Comparison of ENCODE assay signal across 26 cellular contexts in genomic region chr3:47536221-47536891, GRCh38. TPM values are rescaled to one million over a fixed set of nuclear protein-coding genes. Genes with fewer than 3 reads are reported as not detected.
DNase-seq lines count a peak whose midpoint lies in the region; ATAC-seq, FAIRE-seq and TF ChIP-seq lines count a peak whose summit lies in the region.
"Had no signal": no experiment of that assay in that cellular context is flagged by ENCODE, and none has a peak within 500 bp of the region (broad histone marks: within the 10 kb centered on the region; RNA-seq: fewer than 3 reads in every experiment).

No MANE protein-coding gene starts in this region.

- H3K27ac Mint-ChIP-seq in activated CD8-positive, alpha-beta memory T cell treated with anti-CD3 and anti-CD28 coated beads, Interleukin-2, amount 10 ng/mL, durations not matched to agents 7 days and 5 days, result no peak overlapping the region
- H3K27ac Mint-ChIP-seq: activated naive CD4-positive, alpha-beta T cell treated with anti-CD3 and anti-CD28 coated beads, Interleukin-2, amount 50 U/mL, for 24 hours; immature natural killer cell; stimulated activated naive CD8-positive, alpha-beta T cell treated with anti-CD3 and anti-CD28 coated beads, Interleukin-15, Interleukin-2, amounts not matched to agents 100 ng/mL and 50 ng/mL, for 24 hours had no signal

- POLR2A ChIA-PET in HepG2 (lab: Yijun Ruan, JAX), result no interaction called here

- H3K4me3 ChIP-seq in HepG2 (replicated peaks in 1 of 3; ENCODE audit: insufficient read depth in 1 of 3, low read depth in 2 of 3, low read length in 3 of 3) (no peak overlapping the region), right lobe of liver (no peak overlapping the region), neuronal stem cell (ENCODE audit: low read length in 2 of 2) (no peak overlapping the region), HAP-1 (no peak overlapping the region)
- H3K4me3 ChIP-seq: coronary artery, heart right ventricle had no signal

- H3K36me3 ChIP-seq in HepG2 (replicated peaks in 1 of 2; ENCODE audit: control insufficient read depth in 1 of 2, insufficient read depth in 2 of 2, low read length in 2 of 2) (no peaks in the 10 kb centered on the region), right lobe of liver (no peaks in the 10 kb centered on the region), neuronal stem cell (replicated peaks in 1 of 2; ENCODE audit: control insufficient read depth in 2 of 2, insufficient read depth in 2 of 2, low read length in 2 of 2) (no peaks in the 10 kb centered on the region), HAP-1 (replicated peaks) (no peaks in the 10 kb centered on the region)
- H3K36me3 ChIP-seq: heart right ventricle had no signal

- CTCF ChIA-PET in HepG2 (lab: Yijun Ruan, JAX; ENCODE audit: low intra/inter-chr PET ratio, low total read pairs), result no interaction called here
- CTCF ChIA-PET in activated CD8-positive, alpha-beta memory T cell treated with anti-CD3 and anti-CD28 coated beads, Interleukin-2, amount 10 ng/mL, durations not matched to agents 7 days and 5 days (lab: Charles Lee), result no interaction called here

- H3K9me3 ChIP-seq in HepG2 (ENCODE audit: low read length) (no peaks in the 10 kb centered on the region), right lobe of liver (no peaks in the 10 kb centered on the region), neuronal stem cell (replicated peaks in 1 of 2; ENCODE audit: control insufficient read depth in 2 of 2, insufficient read depth in 1 of 2, low read depth in 1 of 2, low read length in 2 of 2) (peaks cover 0 to 2% of the 10 kb centered on the region in 2 donors), HAP-1 (no peaks in the 10 kb centered on the region)
- H3K9me3 ChIP-seq: heart right ventricle had no signal

- H3K9me3 Mint-ChIP-seq in activated CD8-positive, alpha-beta memory T cell treated with anti-CD3 and anti-CD28 coated beads, Interleukin-2, amount 10 ng/mL, durations not matched to agents 7 days and 5 days (ENCODE audit: low read depth), result no peaks in the 10 kb centered on the region
- H3K9me3 Mint-ChIP-seq: activated naive CD4-positive, alpha-beta T cell treated with anti-CD3 and anti-CD28 coated beads, Interleukin-2, amount 50 U/mL, for 24 hours; immature natural killer cell; stimulated activated naive CD8-positive, alpha-beta T cell treated with anti-CD3 and anti-CD28 coated beads, Interleukin-15, Interleukin-2, amounts not matched to agents 100 ng/mL and 50 ng/mL, for 24 hours had no signal

- TF ChIP-seq RAD21 in HepG2 (CRISPR knock-in tag; IDR thresholded peaks at IDR 0.05), result no peak

- H3K27ac ChIP-seq in HepG2 (ENCODE audit: extremely low read length, insufficient read depth, low read length), result no peak overlapping the region
- no peak overlapping the region for H3K27ac ChIP-seq in right lobe of liver
- H3K27ac ChIP-seq in neuronal stem cell (replicated peaks; ENCODE audit: low read length), result peak overlapping the region; percentile 27
- H3K27ac ChIP-seq: 22Rv1, coronary artery, heart right ventricle, parathyroid adenoma had no signal

- H3K27me3 Mint-ChIP-seq in activated CD8-positive, alpha-beta memory T cell treated with anti-CD3 and anti-CD28 coated beads, Interleukin-2, amount 10 ng/mL, durations not matched to agents 7 days and 5 days, result peaks cover 24% of the 10 kb centered on the region

- peak overlapping the region; percentile 90 for H2BK5ac ChIP-seq in neuronal stem cell (ENCODE audit: low read length)

- peak overlapping the region; percentile 23 for H3K4ac ChIP-seq in neuronal stem cell (ENCODE audit: low read length)

- no peaks in the 10 kb centered on the region for H4K20me1 ChIP-seq in HepG2 (ENCODE audit: insufficient read depth, low read length)

- no peaks in the 10 kb centered on the region for H3K79me1 ChIP-seq in neuronal stem cell (ENCODE audit: low read depth, low read length)

- intact Hi-C loops in HepG2 (cut with micrococcal nuclease; ENCODE audit: unreplicated experiment) (no loop called here), right lobe of liver (cut with DNase I) (no loop called here)

- in situ Hi-C loops in HepG2 (cut with HindIII; ENCODE audit: extremely low pct_ligation_motif_present, low pct_unique_long_range_greater_than_20kb), result no loop called here
- in situ Hi-C loops in HAP-1 (cut with MboI; ENCODE audit: low sequenced_read_pairs), result no loop called here

- H3K4me1 ChIP-seq in HepG2 (ENCODE audit: insufficient read depth, low read length) (peaks cover 19% of the 10 kb centered on the region), right lobe of liver (no peaks in the 10 kb centered on the region), neuronal stem cell (ENCODE audit: control insufficient read depth in 2 of 2, insufficient read depth in 1 of 2, low read depth in 1 of 2, low read length in 2 of 2) (peaks cover 7 to 16% of the 10 kb centered on the region in 2 donors), HAP-1 (no peaks in the 10 kb centered on the region)
- H3K4me1 ChIP-seq: heart right ventricle, parathyroid adenoma had no signal

- peak overlapping the region; percentile 58 for H2BK12ac ChIP-seq in neuronal stem cell (ENCODE audit: low read length)

- no peak overlapping the region for H3K4me2 ChIP-seq in HepG2 (ENCODE audit: low read depth, low read length)
- H3K4me2 ChIP-seq in neuronal stem cell (ENCODE audit: insufficient read depth, low read length, poor library complexity, severe bottlenecking), result no peak overlapping the region

- DNase-seq in HepG2 (ENCODE audit: low spot score) (no peak), right lobe of liver (no peak), ecto neural progenitor cell (ENCODE audit: low spot score) (peak; percentile 72), neuronal stem cell (ENCODE audit: low spot score) (no peak), HAP-1 (ENCODE audit: low spot score in 2 of 2) (no peak)
- no peak for DNase-seq in activated CD8-positive, alpha-beta memory T cell treated with anti-CD3 and anti-CD28 coated beads, Interleukin-2, amount 10 ng/mL, durations not matched to agents 7 days and 5 days
- DNase-seq: AML-193; COR-L47; heart right ventricle; immature natural killer cell; KG1; NCI-H1694; NCI-H2171 treated with DMSO at 0.1 percent for 48 hours; NCI-H69; OCI-M1; small intestine; stimulated activated CD4-positive, alpha-beta T cell treated with anti-CD3 and anti-CD28 coated beads, Interleukin-2, amount 100 ng/mL, for 48 hours; trophoblast cell had no signal

- H3K4me1 Mint-ChIP-seq in activated CD8-positive, alpha-beta memory T cell treated with anti-CD3 and anti-CD28 coated beads, Interleukin-2, amount 10 ng/mL, durations not matched to agents 7 days and 5 days, result no peaks in the 10 kb centered on the region
- H3K4me1 Mint-ChIP-seq: activated naive CD4-positive, alpha-beta T cell treated with anti-CD3 and anti-CD28 coated beads, Interleukin-2, amount 50 U/mL, for 24 hours had no signal

- TF ChIP-seq EP300 in HepG2 (IDR thresholded peaks at IDR 0.05; ENCODE audit: low read depth in 2 of 2, low read length in 2 of 2) (no peak), HepG2 (CRISPR knock-in tag; IDR thresholded peaks at IDR 0.05; ENCODE audit: borderline replicate concordance) (no peak)

- TF ChIP-seq CTCF in HepG2 (CRISPR knock-in tag; IDR thresholded peaks at IDR 0.05) (no peak), right lobe of liver (IDR thresholded peaks at IDR 0.05) (no peak)

- no peak overlapping the region for H3K23ac ChIP-seq in neuronal stem cell (ENCODE audit: low read depth, low read length, poor library complexity)

- peak; percentile 52 for ATAC-seq in HepG2
- no peak for ATAC-seq in right lobe of liver
- ATAC-seq in GM21786 (IDR thresholded peaks at IDR 0.05; ENCODE audit: unreplicated experiment), result no peak
- no peak for ATAC-seq in activated CD8-positive, alpha-beta memory T cell treated with anti-CD3 and anti-CD28 coated beads, Interleukin-2, amount 10 ng/mL, durations not matched to agents 7 days and 5 days
- no peak for ATAC-seq in GM18505 (IDR thresholded peaks at IDR 0.05; ENCODE audit: unreplicated experiment)
- ATAC-seq: heart right ventricle, Right ventricle myocardium inferior had no signal

- peaks cover 0 to 13% of the 10 kb centered on the region in 2 experiments; a peak in 3 of 5 replicates for H3K27me3 ChIP-seq in HepG2 (ENCODE audit: control insufficient read depth in 1 of 2, insufficient read depth in 2 of 2, low read length in 2 of 2)
- no peaks in the 10 kb centered on the region for H3K27me3 ChIP-seq in right lobe of liver
- no peaks in the 10 kb centered on the region for H3K27me3 ChIP-seq in neuronal stem cell (ENCODE audit: control insufficient read depth in 3 of 3, insufficient read depth in 3 of 3, low read depth in 1 of 3, low read length in 3 of 3)
- H3K27me3 ChIP-seq in HAP-1 (ENCODE audit: low read depth), result no peaks in the 10 kb centered on the region

- peak overlapping the region; percentile 71 for H3K14ac ChIP-seq in neuronal stem cell (ENCODE audit: low read length)

- no peak for TF ChIP-seq POLR2A in HepG2 (IDR thresholded peaks at IDR 0.05; ENCODE audit: insufficient read depth in 1 of 2, low read depth in 2 of 2, low read length in 2 of 2)
- no peak for TF ChIP-seq POLR2A in right lobe of liver (IDR thresholded peaks at IDR 0.05)
- no peak for TF ChIP-seq POLR2A in GM18505 (IDR thresholded peaks at IDR 0.05; ENCODE audit: borderline replicate concordance, extremely low read depth, insufficient read depth, insufficient read length)

- BruUV-seq in HepG2 (replicated peaks; lab: Mats Ljungman, UMichigan), result no TSS peak

- peak overlapping the region; percentile 95 for H3K18ac ChIP-seq in neuronal stem cell (ENCODE audit: low read length)

- FAIRE-seq in HepG2 (lab: Jason Lieb, UNC), result no peak
- FAIRE-seq: small intestine had no signal

- H2AFZ ChIP-seq in HepG2 (ENCODE audit: low read length), result no peak overlapping the region
- H2AFZ ChIP-seq in neuronal stem cell (ENCODE audit: low read length), result peak overlapping the region; percentile 80
- H2AFZ ChIP-seq: parathyroid adenoma had no signal

- H3K36me3 Mint-ChIP-seq in activated CD8-positive, alpha-beta memory T cell treated with anti-CD3 and anti-CD28 coated beads, Interleukin-2, amount 10 ng/mL, durations not matched to agents 7 days and 5 days, result no peaks in the 10 kb centered on the region
- H3K36me3 Mint-ChIP-seq: activated naive CD4-positive, alpha-beta T cell treated with anti-CD3 and anti-CD28 coated beads, Interleukin-2, amount 50 U/mL, for 24 hours; immature natural killer cell had no signal

- H2AK5ac ChIP-seq in neuronal stem cell (ENCODE audit: low read depth, low read length), result peak overlapping the region; percentile 97

- H3K79me2 ChIP-seq in HepG2 (ENCODE audit: insufficient read depth, low read length), result no peaks in the 10 kb centered on the region
- H3K79me2 ChIP-seq: parathyroid adenoma had no signal

- H4K8ac ChIP-seq in neuronal stem cell (ENCODE audit: low read depth, low read length), result no peak overlapping the region

- H3K9ac ChIP-seq in HepG2 (ENCODE audit: insufficient read depth, low read depth, low read length), result no peak overlapping the region
- peak overlapping the region; percentile 72 for H3K9ac ChIP-seq in neuronal stem cell (ENCODE audit: low read depth, low read length, poor library complexity)
- H3K9ac ChIP-seq: parathyroid adenoma had no signal

- WGBS in HepG2 (ENCODE audit: low lambda C conversion rate), result 38% methylated on average over 12 of the region's 19 CpGs
- 86% methylated on average over 6 of the region's 19 CpGs for WGBS in right lobe of liver (ENCODE audit: insufficient coverage, low coverage, low lambda C conversion rate, missing lambda C conversion rate)
- no CpG with 5 or more reads among the region's 19 CpGs for WGBS in neuronal stem cell (ENCODE audit: extremely low coverage in 2 of 2, insufficient read length in 2 of 2, insufficient replicate concordance in 1 of 2), 2 donors

- no peak overlapping the region for H3K4me3 Mint-ChIP-seq in activated CD8-positive, alpha-beta memory T cell treated with anti-CD3 and anti-CD28 coated beads, Interleukin-2, amount 10 ng/mL, durations not matched to agents 7 days and 5 days
- H3K4me3 Mint-ChIP-seq: activated naive CD4-positive, alpha-beta T cell treated with anti-CD3 and anti-CD28 coated beads, Interleukin-2, amount 50 U/mL, for 24 hours; immature natural killer cell; stimulated activated naive CD8-positive, alpha-beta T cell treated with anti-CD3 and anti-CD28 coated beads, Interleukin-15, Interleukin-2, amounts not matched to agents 100 ng/mL and 50 ng/mL, for 24 hours had no signal

- peak overlapping the region; percentile 92 for H2BK120ac ChIP-seq in neuronal stem cell (ENCODE audit: low read depth, low read length)

- no peak overlapping the region for H4K91ac ChIP-seq in neuronal stem cell (ENCODE audit: low read depth, low read length, poor library complexity)

- H2BK15ac ChIP-seq in neuronal stem cell (ENCODE audit: low read length), result peak overlapping the region; percentile 91

RNA-seq across cellular contexts. Expression of gene ELP6, which starts 22.8 kb away (rescaled TPM):
- 38.6 and 45.0 TPM in 2 replicates for total RNA-seq in HepG2 (2016; rRNA removed; fragmentation: Illumina TruSeq; extraction: Trizol)
- total RNA-seq in HepG2 (2016; cell fraction: cytosol; rRNA removed; fragmentation: Illumina TruSeq; extraction: Trizol; ENCODE audit: low read depth), result 21.1 and 22.8 TPM in 2 replicates
- total RNA-seq in HepG2 (2016; cell fraction: insoluble cytoplasmic fraction; rRNA removed; fragmentation: Illumina TruSeq; extraction: Trizol), result 40.9 and 43.5 TPM in 2 replicates
- total RNA-seq in HepG2 (2016; cell fraction: membrane; rRNA removed; fragmentation: Illumina TruSeq; extraction: Trizol), result 31.1 and 33.1 TPM in 2 replicates
- total RNA-seq in HepG2 (2016; cell fraction: nucleus; rRNA removed; fragmentation: Illumina TruSeq; extraction: Trizol), result 35.1 and 40.6 TPM in 2 replicates
- polyA plus RNA-seq in HepG2 (2011; rRNA removed), result 43.6 and 49.3 TPM in 2 replicates
- polyA plus RNA-seq in HepG2 (2011; cell fraction: cytosol; rRNA removed), result 48.6 and 55.2 TPM in 2 replicates
- 27.3 and 28.8 TPM in 2 replicates for polyA plus RNA-seq in HepG2 (2011; cell fraction: nucleus; rRNA removed)
- 15.1 and 17.2 TPM in 2 replicates for polyA plus RNA-seq in HepG2 (2012)
- polyA plus RNA-seq in HepG2 (2016; cell fraction: cytosol; fragmentation: Illumina TruSeq; extraction: Trizol; ENCODE audit: low read depth), result 15.9 and 19.1 TPM in 2 replicates
- polyA plus RNA-seq in HepG2 (2016; cell fraction: insoluble cytoplasmic fraction; fragmentation: Illumina TruSeq; extraction: Trizol; ENCODE audit: low read depth), result 46.8 and 48.4 TPM in 2 replicates
- polyA plus RNA-seq in HepG2 (2016; cell fraction: membrane; fragmentation: Illumina TruSeq; extraction: Trizol; ENCODE audit: low read depth), result 23.9 and 24.2 TPM in 2 replicates
- polyA plus RNA-seq in HepG2 (2016; cell fraction: nucleus; fragmentation: Illumina TruSeq; extraction: Trizol; ENCODE audit: insufficient read depth, low read depth), result 63.6 and 69.2 TPM in 2 replicates
- polyA minus RNA-seq in HepG2 (2011; rRNA and poly(A)+ RNA removed; ENCODE audit: low replicate concordance), result 60.8 and 110 TPM in 2 replicates
- 12.7 and 18.2 TPM in 2 replicates for polyA minus RNA-seq in HepG2 (2011; cell fraction: cytosol; rRNA and poly(A)+ RNA removed)
- polyA minus RNA-seq in HepG2 (2011; cell fraction: nucleus; rRNA and poly(A)+ RNA removed), result 49.6 and 56.1 TPM in 2 replicates
- 10 to 100 TPM; 10.1 to 18.1 (median 13.9) TPM for total RNA-seq in right lobe of liver
- 29.8 TPM for polyA plus RNA-seq in neuronal stem cell (2013, experiment 1 of 2)
- polyA plus RNA-seq in neuronal stem cell (2013, experiment 2 of 2), result 29.9 TPM
- total RNA-seq in activated CD8-positive, alpha-beta memory T cell treated with anti-CD3 and anti-CD28 coated beads, Interleukin-2, amount 10 ng/mL, durations not matched to agents 7 days and 5 days, result 10 to 100 TPM; 46.6 to 48.8 TPM

RNA-seq across cellular contexts. Expression of gene CSPG5, which starts 42.3 kb away (rescaled TPM):
- 0.07 TPM in 1 of 2 replicates, not detected in the other for total RNA-seq in HepG2 (2016; rRNA removed; fragmentation: Illumina TruSeq; extraction: Trizol)
- not detected in 2 replicates for total RNA-seq in HepG2 (2016; cell fraction: cytosol; rRNA removed; fragmentation: Illumina TruSeq; extraction: Trizol; ENCODE audit: low read depth)
- 0.11 TPM in 1 of 2 replicates, not detected in the other for total RNA-seq in HepG2 (2016; cell fraction: insoluble cytoplasmic fraction; rRNA removed; fragmentation: Illumina TruSeq; extraction: Trizol)
- not detected in 2 replicates for total RNA-seq in HepG2 (2016; cell fraction: membrane; rRNA removed; fragmentation: Illumina TruSeq; extraction: Trizol)
- 0.25 and 0.37 TPM in 2 replicates for total RNA-seq in HepG2 (2016; cell fraction: nucleus; rRNA removed; fragmentation: Illumina TruSeq; extraction: Trizol)
- polyA plus RNA-seq in HepG2 (2011; rRNA removed), result 0.10 and 0.15 TPM in 2 replicates
- 0.05 and 0.06 TPM in 2 replicates for polyA plus RNA-seq in HepG2 (2011; cell fraction: cytosol; rRNA removed)
- polyA plus RNA-seq in HepG2 (2011; cell fraction: nucleus; rRNA removed), result 0.11 and 0.23 TPM in 2 replicates
- polyA plus RNA-seq in HepG2 (2012), result 0.08 and 0.20 TPM in 2 replicates
- not detected in 2 replicates for polyA plus RNA-seq in HepG2 (2016; cell fraction: cytosol; fragmentation: Illumina TruSeq; extraction: Trizol; ENCODE audit: low read depth)
- not detected in 2 replicates for polyA plus RNA-seq in HepG2 (2016; cell fraction: insoluble cytoplasmic fraction; fragmentation: Illumina TruSeq; extraction: Trizol; ENCODE audit: low read depth)
- 0.11 TPM in 1 of 2 replicates, not detected in the other for polyA plus RNA-seq in HepG2 (2016; cell fraction: membrane; fragmentation: Illumina TruSeq; extraction: Trizol; ENCODE audit: low read depth)
- polyA plus RNA-seq in HepG2 (2016; cell fraction: nucleus; fragmentation: Illumina TruSeq; extraction: Trizol; ENCODE audit: insufficient read depth, low read depth), result not detected in 2 replicates
- polyA minus RNA-seq in HepG2 (2011; rRNA and poly(A)+ RNA removed; ENCODE audit: low replicate concordance), result 0.08 and 0.75 TPM in 2 replicates
- polyA minus RNA-seq in HepG2 (2011; cell fraction: cytosol; rRNA and poly(A)+ RNA removed), result not detected in 2 replicates
- polyA minus RNA-seq in HepG2 (2011; cell fraction: nucleus; rRNA and poly(A)+ RNA removed), result 0.90 and 1.2 TPM in 2 replicates
- total RNA-seq in right lobe of liver, result under 1 TPM in 5 of 6 experiments, not detected in 1; 0.18 to 0.39 (median 0.25) TPM
- 9.8 TPM for polyA plus RNA-seq in neuronal stem cell (2013, experiment 1 of 2)
- 10.1 TPM for polyA plus RNA-seq in neuronal stem cell (2013, experiment 2 of 2)
- total RNA-seq in activated CD8-positive, alpha-beta memory T cell treated with anti-CD3 and anti-CD28 coated beads, Interleukin-2, amount 10 ng/mL, durations not matched to agents 7 days and 5 days, result under 1 TPM; 0.21 to 0.32 TPM
- polyA plus RNA-seq: immature natural killer cell had no signal
